35 cellular contexts compared by ENCODE assay signal in the genomic region with DNA sequence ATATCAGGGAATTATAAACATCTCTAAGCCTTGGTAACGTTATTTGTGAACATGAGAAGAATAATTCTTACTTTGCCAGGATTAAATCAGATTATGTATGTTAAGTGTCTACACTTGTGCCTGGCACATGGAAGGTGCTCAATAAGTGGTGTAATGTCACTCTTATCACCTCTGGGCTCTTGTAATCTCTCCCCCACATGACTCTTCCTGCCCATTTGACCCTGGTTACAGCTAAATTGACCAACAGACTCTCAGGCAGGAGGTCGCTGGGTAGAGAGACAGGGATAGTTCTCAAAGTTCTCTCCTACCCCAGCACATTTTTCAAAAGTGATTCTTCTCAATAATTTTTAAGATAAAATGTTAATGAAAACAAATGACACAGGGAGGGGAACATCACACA.
"Had no signal": no experiment of that assay in that cellular context is flagged by ENCODE, and none has a peak within 500 bp of the region (broad histone marks: within the 10 kb centered on the region; RNA-seq: fewer than 3 reads in every experiment).

No MANE protein-coding gene starts in this region.

- H3K4me3 Mint-ChIP-seq: activated B cell treated with CpG ODN at 0.5 μM for 24 hours; activated CD4-positive, alpha-beta memory T cell treated with anti-CD3 and anti-CD28 coated beads for 36 hours; activated naive CD4-positive, alpha-beta T cell treated with anti-CD3 and anti-CD28 coated beads for 36 hours; activated T-cell treated with anti-CD3 and anti-CD28 coated beads, Interleukin-2, amount 50 U/mL, for 4 hours; activated T-helper 1 cell treated with anti-CD3 and anti-CD28 coated beads, Interleukin-12 subunit alpha, Interleukin-12 subunit beta, Interleukin-2, Interleukin-4 antibody, amounts not matched to agents 30 ng/mL and 10 ng/mL and 1 ng/mL, durations not matched to agents 14 hours and 24 hours and 36 hours; central memory CD8-positive, alpha-beta T cell; T-cell had no signal

- H3K4me1 Mint-ChIP-seq: activated B cell treated with CpG ODN at 0.5 μM for 24 hours; central memory CD8-positive, alpha-beta T cell; T-cell had no signal

- H3K9me3 Mint-ChIP-seq: activated B cell treated with CpG ODN at 0.5 μM for 24 hours; activated CD4-positive, alpha-beta memory T cell treated with anti-CD3 and anti-CD28 coated beads for 36 hours; activated naive CD4-positive, alpha-beta T cell treated with anti-CD3 and anti-CD28 coated beads for 36 hours; activated naive CD4-positive, alpha-beta T cell treated with anti-CD3 and anti-CD28 coated beads, Interleukin-2, amount 50 U/mL, for 72 hours; activated T-cell treated with anti-CD3 and anti-CD28 coated beads, Interleukin-2, amount 50 U/mL, for 4 hours; activated T-helper 1 cell treated with anti-CD3 and anti-CD28 coated beads, Interleukin-12 subunit alpha, Interleukin-12 subunit beta, Interleukin-2, Interleukin-4 antibody, amounts not matched to agents 30 ng/mL and 10 ng/mL and 1 ng/mL, durations not matched to agents 14 hours and 24 hours and 36 hours; central memory CD8-positive, alpha-beta T cell; T-cell had no signal

- H3K36me3 Mint-ChIP-seq: activated CD4-positive, alpha-beta memory T cell treated with anti-CD3 and anti-CD28 coated beads for 36 hours; activated naive CD4-positive, alpha-beta T cell treated with anti-CD3 and anti-CD28 coated beads, Interleukin-2, amount 50 U/mL, for 72 hours; T-cell had no signal

- H3K36me3 ChIP-seq: adrenal gland, brain microvascular endothelial cell, cardiac muscle cell had no signal

- H3K27ac ChIP-seq: adrenal gland, brain microvascular endothelial cell, cardiac muscle cell, PC-9, RWPE1, VCaP had no signal

- H3K4me3 ChIP-seq: adrenal gland, cardiac muscle cell, K562, PC-9 had no signal

- H2AFZ ChIP-seq: PC-9 had no signal

- H3K4me2 ChIP-seq: PC-9 had no signal

- DNase-seq: activated B cell treated with CpG ODN at 0.5 μM for 24 hours; activated CD4-positive, alpha-beta memory T cell treated with anti-CD3 and anti-CD28 coated beads for 36 hours; activated CD4-positive, alpha-beta T cell treated with anti-CD3 and anti-CD28 coated beads for 4 hours; activated CD4-positive, alpha-beta T cell treated with anti-CD3 and anti-CD28 coated beads, Interleukin-2, amount 50 U/mL, for 1 hour; activated CD4-positive, CD25-positive, alpha-beta regulatory T cell treated with anti-CD3 and anti-CD28 coated beads, Interleukin-2, amount 50 U/mL, for 72 hours; activated CD8-positive, alpha-beta memory T cell treated with anti-CD3 and anti-CD28 coated beads, Interleukin-2, amount 50 U/mL, for 4 hours; activated gamma-delta T cell treated with Interleukin-2 at 50 U/mL for 16 hours; activated naive CD4-positive, alpha-beta T cell treated with anti-CD3 and anti-CD28 coated beads for 36 hours; activated T-cell treated with anti-CD3 and anti-CD28 coated beads for 4 hours; activated T-cell treated with anti-CD3 and anti-CD28 coated beads, Interleukin-2, amount 50 U/mL, for 4 hours; adrenal gland; aorta; brain microvascular endothelial cell; NCI-H1092 treated with DMSO at 0.1 percent for 48 hours; NCI-H1417 treated with DMSO at 0.1 percent for 48 hours; NCI-H1694; NCI-H1930; NCI-H2081 treated with DMSO at 0.1 percent for 48 hours; NCI-H510A; NCI-H69; NK-92 treated with Interleukin-12 subunit alpha and Interleukin-12 subunit beta, amount 100 ng/mL, for 24 hours; PC-9; SIG-M5; T-cell; T-helper 2 cell; T-helper 9 cell had no signal

- H3K27ac Mint-ChIP-seq: activated B cell treated with CpG ODN at 0.5 μM for 24 hours; activated CD4-positive, alpha-beta memory T cell treated with anti-CD3 and anti-CD28 coated beads for 36 hours; activated naive CD4-positive, alpha-beta T cell treated with anti-CD3 and anti-CD28 coated beads for 36 hours; activated naive CD4-positive, alpha-beta T cell treated with anti-CD3 and anti-CD28 coated beads, Interleukin-2, amount 50 U/mL, for 72 hours; activated T-helper 1 cell treated with anti-CD3 and anti-CD28 coated beads, Interleukin-12 subunit alpha, Interleukin-12 subunit beta, Interleukin-2, Interleukin-4 antibody, amounts not matched to agents 30 ng/mL and 10 ng/mL and 1 ng/mL, durations not matched to agents 14 hours and 24 hours and 36 hours; T-cell had no signal

- H3K9me3 ChIP-seq: adrenal gland had no signal

- H3K27me3 ChIP-seq: adrenal gland, brain microvascular endothelial cell, cardiac muscle cell had no signal

- ATAC-seq: activated naive CD4-positive, alpha-beta T cell treated with anti-CD3 and anti-CD28 coated beads, Interleukin-2, amount 50 U/mL, for 72 hours; activated T-cell treated with anti-CD3 and anti-CD28 coated beads, Interleukin-2, amount 50 U/mL, for 4 hours; K562; Right ventricle myocardium inferior; SK-N-SH treated with all-trans-retinoic acid at 6 μM for 48 hours; T-cell had no signal
